Comparison of ENCODE assay signal across 20 cellular contexts in the genomic region with DNA sequence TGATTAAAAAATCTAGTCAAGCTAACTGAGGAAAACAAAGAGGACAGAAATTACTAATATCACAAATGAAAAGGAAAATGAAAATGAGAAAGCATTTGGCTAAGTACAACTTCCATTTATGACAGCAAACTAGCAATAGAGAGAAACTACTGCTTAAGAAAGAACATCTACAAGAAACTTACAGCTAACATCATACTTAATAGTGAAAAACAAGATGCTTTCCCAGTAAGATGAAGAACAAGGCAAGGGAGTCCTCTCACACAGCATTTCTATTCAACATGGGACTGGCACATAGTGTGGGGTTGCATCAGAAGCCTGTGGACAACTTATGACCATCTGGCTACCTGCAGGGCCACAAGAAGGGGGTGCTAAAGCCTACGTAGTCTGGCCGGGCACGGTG.
"Had no signal": no experiment of that assay in that cellular context is flagged by ENCODE, and none has a peak within 500 bp of the region (broad histone marks: within the 10 kb centered on the region; RNA-seq: fewer than 3 reads in every experiment).

No MANE protein-coding gene starts in this region.

- DNase-seq: esophagus squamous epithelium; foreskin fibroblast; glutamatergic neuron; kidney; left cardiac atrium; left ventricle myocardium inferior; lower lobe of right lung; midbrain; nucleus accumbens; ovary; small intestine; stimulated activated CD4-positive, alpha-beta T cell treated with anti-CD3 and anti-CD28 coated beads, Interleukin-12 subunit alpha, Interleukin-12 subunit beta, amount 100 ng/mL, for 4 hours; substantia nigra; transverse colon had no signal

- H3K4me3 Mint-ChIP-seq: dendritic cell treated with granulocyte-macrophage colony-stimulating factor and Interleukin-4, amounts not matched to agents 40 ng/mL and 50 ng/mL, for 4 days; memory B cell; natural killer cell treated with Interleukin-12 subunit alpha and Interleukin-12 subunit beta and Interleukin-15 and Interleukin-18, amount 100 ng/mL, for 72 hours; neural progenitor cell; stimulated activated naive CD8-positive, alpha-beta T cell treated with anti-CD3 and anti-CD28 coated beads, Interleukin-15, Interleukin-2, amounts not matched to agents 100 ng/mL and 50 ng/mL, for 24 hours had no signal

- H3K27ac Mint-ChIP-seq: dendritic cell treated with granulocyte-macrophage colony-stimulating factor and Interleukin-4, amounts not matched to agents 40 ng/mL and 50 ng/mL, for 4 days; memory B cell; neural progenitor cell; stimulated activated naive CD8-positive, alpha-beta T cell treated with anti-CD3 and anti-CD28 coated beads, Interleukin-15, Interleukin-2, amounts not matched to agents 100 ng/mL and 50 ng/mL, for 24 hours had no signal

- ATAC-seq: gastroesophageal sphincter; left cardiac atrium; lower lobe of right lung; natural killer cell treated with Interleukin-12 subunit alpha and Interleukin-12 subunit beta and Interleukin-15 and Interleukin-18, amount 100 ng/mL, for 72 hours had no signal

- H3K27me3 Mint-ChIP-seq: dendritic cell treated with granulocyte-macrophage colony-stimulating factor and Interleukin-4, amounts not matched to agents 40 ng/mL and 50 ng/mL, for 4 days; memory B cell; natural killer cell treated with Interleukin-12 subunit alpha and Interleukin-12 subunit beta and Interleukin-15 and Interleukin-18, amount 100 ng/mL, for 72 hours; stimulated activated naive CD8-positive, alpha-beta T cell treated with anti-CD3 and anti-CD28 coated beads, Interleukin-15, Interleukin-2, amounts not matched to agents 100 ng/mL and 50 ng/mL, for 24 hours had no signal

- H3K4me1 Mint-ChIP-seq: memory B cell, neural progenitor cell had no signal
